ENCODE assay signal across 1 cellular context in genomic region chr18:65124633-65125032, GRCh38.
TF ChIP-seq lines count a peak whose summit lies in the region.

No MANE protein-coding gene starts in this region.

TF ChIP-seq in HepG2, 621 proteins besides CTCF, POLR2A, EP300 and RAD21 (continued from another document):
- no peak for TF ChIP-seq ZBTB20 (CRISPR knock-in tag; IDR thresholded peaks at IDR 0.05; ENCODE audit: borderline replicate concordance, low read depth)
- no peak for TF ChIP-seq ATRX (CRISPR knock-in tag; IDR thresholded peaks at IDR 0.05; ENCODE audit: borderline replicate concordance)
- TF ChIP-seq, protein P1, sequence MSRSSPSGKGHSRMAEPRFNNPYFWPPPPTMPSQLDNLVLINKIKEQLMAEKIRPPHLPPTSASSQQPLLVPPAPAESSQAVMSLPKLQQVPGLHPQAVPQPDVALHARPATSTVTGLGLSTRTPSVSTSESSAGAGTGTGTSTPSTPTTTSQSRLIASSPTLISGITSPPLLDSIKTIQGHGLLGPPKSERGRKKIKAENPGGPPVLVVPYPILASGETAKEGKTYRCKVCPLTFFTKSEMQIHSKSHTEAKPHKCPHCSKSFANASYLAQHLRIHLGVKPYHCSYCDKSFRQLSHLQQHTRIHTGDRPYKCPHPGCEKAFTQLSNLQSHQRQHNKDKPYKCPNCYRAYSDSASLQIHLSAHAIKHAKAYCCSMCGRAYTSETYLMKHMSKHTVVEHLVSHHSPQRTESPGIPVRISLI (CRISPR knock-in tag; IDR thresholded peaks at IDR 0.05; ENCODE audit: borderline replicate concordance), result no peak
- no peak for TF ChIP-seq ZNF383 (CRISPR knock-in tag; IDR thresholded peaks at IDR 0.05; ENCODE audit: borderline replicate concordance)
- no peak for TF ChIP-seq TAF15 (IDR thresholded peaks at IDR 0.05; ENCODE audit: low read depth, low read length, poor library complexity, severe bottlenecking)
- TF ChIP-seq ZNF563 (CRISPR knock-in tag; IDR thresholded peaks at IDR 0.05), result no peak
- TF ChIP-seq ZNF552 (CRISPR knock-in tag; IDR thresholded peaks at IDR 0.05; ENCODE audit: borderline replicate concordance), result no peak
- TF ChIP-seq, protein P2, sequence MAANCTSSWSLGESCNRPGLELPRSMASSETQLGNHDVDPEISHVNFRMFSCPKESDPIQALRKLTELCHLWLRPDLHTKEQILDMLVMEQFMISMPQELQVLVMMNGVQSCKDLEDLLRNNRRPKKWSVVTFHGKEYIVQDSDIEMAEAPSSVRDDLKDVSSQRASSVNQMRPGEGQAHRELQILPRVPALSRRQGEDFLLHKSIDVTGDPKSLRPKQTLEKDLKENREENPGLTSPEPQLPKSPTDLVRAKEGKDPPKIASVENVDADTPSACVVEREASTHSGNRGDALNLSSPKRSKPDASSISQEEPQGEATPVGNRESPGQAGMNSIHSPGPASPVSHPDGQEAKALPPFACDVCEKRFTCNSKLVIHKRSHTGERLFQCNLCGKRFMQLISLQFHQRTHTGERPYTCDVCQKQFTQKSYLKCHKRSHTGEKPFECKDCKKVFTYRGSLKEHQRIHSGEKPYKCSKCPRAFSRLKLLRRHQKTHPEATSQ (CRISPR knock-in tag; IDR thresholded peaks at IDR 0.05; ENCODE audit: borderline replicate concordance), result no peak
